Comparison of ENCODE assay signal across 25 cellular contexts in the genomic region with DNA sequence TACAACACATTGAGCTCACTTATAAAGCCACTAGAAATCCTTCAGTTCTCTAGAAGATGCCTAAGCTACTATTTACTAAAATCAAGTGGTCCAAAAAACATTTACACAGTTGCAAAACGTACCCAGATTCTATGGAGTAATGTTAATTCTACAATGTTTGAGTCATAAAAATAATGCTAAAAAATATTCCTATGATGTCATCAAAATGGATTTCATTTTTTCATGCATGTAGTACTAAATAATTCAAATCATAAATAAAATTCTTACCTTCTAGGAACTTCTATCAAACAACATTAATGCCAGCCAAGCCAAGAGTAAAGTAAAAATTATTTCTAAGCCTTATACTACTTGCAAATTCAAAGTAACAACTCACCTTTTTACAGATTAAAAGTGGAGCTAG.
"Had no signal": no experiment of that assay in that cellular context is flagged by ENCODE, and none has a peak within 500 bp of the region (broad histone marks: within the 10 kb centered on the region; RNA-seq: fewer than 3 reads in every experiment).

No MANE protein-coding gene starts in this region.

- H3K36me3 Mint-ChIP-seq: mesothelial cell of epicardium, naive B cell had no signal

- ATAC-seq: gastrocnemius medialis, heart right ventricle, left cardiac atrium, left lung, left ventricle myocardium superior, lower lobe of right lung, mucosa of descending colon had no signal

- H3K4me3 Mint-ChIP-seq: mesothelial cell of epicardium, naive B cell had no signal

- H3K4me1 Mint-ChIP-seq: naive B cell had no signal

- H3K9me3 Mint-ChIP-seq: mesothelial cell of epicardium, naive B cell had no signal

- H3K36me3 ChIP-seq: esophagus muscularis mucosa, gastrocnemius medialis, heart right ventricle, left lung, lower lobe of right lung had no signal

- H3K27me3 ChIP-seq: dorsolateral prefrontal cortex, esophagus muscularis mucosa, gastrocnemius medialis, heart right ventricle, left lung had no signal

- FAIRE-seq: colon, endothelial cell of umbilical vein, islet of Langerhans, keratinocyte had no signal

- H3K27me3 Mint-ChIP-seq: naive B cell had no signal

- H3K9me3 ChIP-seq: esophagus muscularis mucosa, gastrocnemius medialis, heart right ventricle, left lung, lower lobe of right lung, mucosa of descending colon had no signal

- DNase-seq: dermis blood vessel endothelial cell; dorsolateral prefrontal cortex; effector CD4-positive, alpha-beta T cell; effector memory CD4-positive, alpha-beta T cell; foreskin fibroblast; foreskin melanocyte; gastrocnemius medialis; glutamatergic neuron; head of caudate nucleus; heart right ventricle; hippocampal formation; left cardiac atrium; left lung; left ventricle myocardium superior; lower lobe of right lung; mesenchymal stem cell; mucosa of descending colon; naive B cell had no signal

- H3K4me1 ChIP-seq: esophagus muscularis mucosa, gastrocnemius medialis, heart right ventricle, left lung, lower lobe of right lung had no signal

- H3K27ac ChIP-seq: coronary artery, dorsolateral prefrontal cortex, esophagus muscularis mucosa, gastrocnemius medialis, heart right ventricle, left lung, lower lobe of right lung had no signal

- H3K27ac Mint-ChIP-seq: mesothelial cell of epicardium, naive B cell had no signal

- H3K4me3 ChIP-seq: coronary artery, dorsolateral prefrontal cortex, esophagus muscularis mucosa, gastrocnemius medialis, heart right ventricle, left lung, lower lobe of right lung, mucosa of descending colon had no signal
